Comparison of ENCODE assay signal across 11 cellular contexts in the genomic region with DNA sequence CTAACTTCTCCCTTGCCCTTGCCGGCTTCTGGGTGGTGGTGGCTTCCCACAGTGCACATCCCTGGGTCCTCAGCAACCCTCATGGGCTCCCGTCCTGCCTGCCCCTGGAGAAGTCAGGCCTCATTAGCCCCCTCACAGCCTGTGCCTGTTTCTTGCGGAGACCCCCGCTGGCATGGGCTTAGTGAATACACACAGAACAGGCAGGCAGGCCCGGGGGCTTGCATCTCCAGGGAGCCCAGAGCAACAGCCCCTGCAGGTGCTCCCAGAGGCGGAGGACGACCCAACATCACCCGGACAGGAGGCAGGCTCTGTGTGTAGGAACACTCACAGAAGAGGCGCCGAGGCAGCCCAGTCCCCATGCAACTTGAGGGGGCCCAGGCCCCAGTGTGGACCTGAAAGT. TPM values are rescaled to one million over a fixed set of nuclear protein-coding genes. Genes with fewer than 3 reads are reported as not detected.
DNase-seq lines count a peak whose midpoint lies in the region; ATAC-seq and TF ChIP-seq lines count a peak whose summit lies in the region.
"Had no signal": no experiment of that assay in that cellular context is flagged by ENCODE, and none has a peak within 500 bp of the region (broad histone marks: within the 10 kb centered on the region; RNA-seq: fewer than 3 reads in every experiment).

No MANE protein-coding gene starts in this region.

- TF ChIP-seq CTCF in DOHH2 (IDR thresholded peaks at IDR 0.05; ENCODE audit: low read depth, low read length, poor library complexity, severe bottlenecking) (no peak), chondrocyte (IDR thresholded peaks at IDR 0.05) (no peak), neural progenitor cell (IDR thresholded peaks at IDR 0.05) (no peak), upper lobe of left lung (IDR thresholded peaks at IDR 0.05) (no peak)

- H3K9me3 Mint-ChIP-seq in chondrocyte (ENCODE audit: low read depth) = peaks cover 2% of the 10 kb centered on the region
- H3K9me3 Mint-ChIP-seq in neural progenitor cell = peaks cover 5% of the 10 kb centered on the region
- no peaks in the 10 kb centered on the region for H3K9me3 Mint-ChIP-seq in stimulated activated memory B cell treated with anti-CD40 and anti-IgM and Interleukin-4, amounts not matched to agents 10 μg/mL and 1 μg/mL and 100 μg/mL, for 72 hours

- no peak for TF ChIP-seq POLR2A in upper lobe of left lung (IDR thresholded peaks at IDR 0.05)

- H3K27ac Mint-ChIP-seq in chondrocyte (ENCODE audit: unreplicated experiment) (no peak overlapping the region), neural progenitor cell (no peak overlapping the region)
- no peak overlapping the region for H3K27ac Mint-ChIP-seq in stimulated activated memory B cell treated with anti-CD40 and anti-IgM and Interleukin-4, amounts not matched to agents 10 μg/mL and 1 μg/mL and 100 μg/mL, for 72 hours
- H3K27ac Mint-ChIP-seq: CD4-positive, CD25-positive, alpha-beta regulatory T cell had no signal

- no peaks in the 10 kb centered on the region for H3K27me3 ChIP-seq in BLaER1
- H3K27me3 ChIP-seq in DOHH2 (ENCODE audit: control insufficient read depth, low read length) = no peaks in the 10 kb centered on the region
- peaks cover 57% of the 10 kb centered on the region for H3K27me3 ChIP-seq in neural progenitor cell
- no peaks in the 10 kb centered on the region for H3K27me3 ChIP-seq in upper lobe of left lung

- no peaks in the 10 kb centered on the region; the same call in 1 of the 2 replicates for H3K36me3 ChIP-seq in BLaER1
- H3K36me3 ChIP-seq in DOHH2 (ENCODE audit: control insufficient read depth, low read length) = peaks cover 2% of the 10 kb centered on the region; the same call in 1 of the 2 replicates
- H3K36me3 ChIP-seq in neural progenitor cell = no peaks in the 10 kb centered on the region
- no peaks in the 10 kb centered on the region for H3K36me3 ChIP-seq in upper lobe of left lung

- H4K20me1 ChIP-seq in BLaER1 (peaks cover 13% of the 10 kb centered on the region; the same call in 1 of the 2 replicates), DOHH2 (ENCODE audit: control insufficient read depth, insufficient read depth, low read depth, low read length) (no peaks in the 10 kb centered on the region), neural progenitor cell (ENCODE audit: low read depth) (no peaks in the 10 kb centered on the region)

- H3K27me3 Mint-ChIP-seq in chondrocyte (ENCODE audit: low read depth) = peaks cover 13% of the 10 kb centered on the region
- peaks cover 10% of the 10 kb centered on the region for H3K27me3 Mint-ChIP-seq in neural progenitor cell (ENCODE audit: insufficient read depth, low read depth)
- H3K27me3 Mint-ChIP-seq in stimulated activated memory B cell treated with anti-CD40 and anti-IgM and Interleukin-4, amounts not matched to agents 10 μg/mL and 1 μg/mL and 100 μg/mL, for 72 hours = no peaks in the 10 kb centered on the region

- H3K79me2 ChIP-seq in DOHH2 (ENCODE audit: control insufficient read depth, low read length) (no peaks in the 10 kb centered on the region), neural progenitor cell (ENCODE audit: low read depth) (no peaks in the 10 kb centered on the region)

- no peak for ATAC-seq in stimulated activated memory B cell treated with anti-CD40 and anti-IgM and Interleukin-4, amounts not matched to agents 10 μg/mL and 1 μg/mL and 100 μg/mL, for 72 hours
- no peak for ATAC-seq in upper lobe of left lung (ENCODE audit: low FRiP score in 2 of 2)
- ATAC-seq: HCT116 had no signal

- H3F3A ChIP-seq in DOHH2 (ENCODE audit: control insufficient read depth, insufficient read depth) = peaks cover 35% of the 10 kb centered on the region
- peaks cover 12% of the 10 kb centered on the region for H3F3A ChIP-seq in neural progenitor cell (ENCODE audit: low read depth)

- H3K4me3 ChIP-seq in BLaER1 (no peak overlapping the region), DOHH2 (ENCODE audit: low read length) (no peak overlapping the region), neural progenitor cell (no peak overlapping the region), upper lobe of left lung (no peak overlapping the region)
- H3K4me3 ChIP-seq: A549 had no signal

- H3K9me3 ChIP-seq in BLaER1 (0 out of 2 replicates have a peak, but pooled peaks cover 4% of the 10 kb centered on the region), DOHH2 (ENCODE audit: control insufficient read depth, insufficient read depth, low read length) (peaks cover 36% of the 10 kb centered on the region; the same call in 1 of the 2 replicates), neural progenitor cell (ENCODE audit: low read depth) (no peaks in the 10 kb centered on the region), upper lobe of left lung (peaks cover 0 to 7% (median 0%) of the 10 kb centered on the region in 4 donors)

- H3K9ac ChIP-seq in BLaER1 (no peak overlapping the region), neural progenitor cell (no peak overlapping the region)

- TF ChIP-seq EP300 in upper lobe of left lung (IDR thresholded peaks at IDR 0.05) = no peak

- H3K4me1 Mint-ChIP-seq in chondrocyte (ENCODE audit: low read depth) (no peaks in the 10 kb centered on the region), neural progenitor cell (peaks cover 14% of the 10 kb centered on the region)
- peaks cover 28% of the 10 kb centered on the region for H3K4me1 Mint-ChIP-seq in stimulated activated memory B cell treated with anti-CD40 and anti-IgM and Interleukin-4, amounts not matched to agents 10 μg/mL and 1 μg/mL and 100 μg/mL, for 72 hours

- WGBS in upper lobe of left lung, 2 donors = 84 to 88% methylated on average over 8 to 10 of the region's 10 CpGs

- H3K4me2 ChIP-seq in BLaER1 = peak overlapping the region; percentile 85
- peak overlapping the region; percentile 59 for H3K4me2 ChIP-seq in DOHH2 (ENCODE audit: low read length)
- peak overlapping the region; percentile 52 for H3K4me2 ChIP-seq in neural progenitor cell
- H3K4me2 ChIP-seq: A549 had no signal

- H3K36me3 Mint-ChIP-seq in chondrocyte (ENCODE audit: low read depth) (no peaks in the 10 kb centered on the region), neural progenitor cell (peaks cover 1% of the 10 kb centered on the region)
- H3K36me3 Mint-ChIP-seq in stimulated activated memory B cell treated with anti-CD40 and anti-IgM and Interleukin-4, amounts not matched to agents 10 μg/mL and 1 μg/mL and 100 μg/mL, for 72 hours = no peaks in the 10 kb centered on the region
- H3K36me3 Mint-ChIP-seq: CD4-positive, CD25-positive, alpha-beta regulatory T cell had no signal

- H3K27ac ChIP-seq in BLaER1 (no peak overlapping the region), DOHH2 (ENCODE audit: low read depth, low read length) (no peak overlapping the region; the same call in 1 of the 2 replicates), neural progenitor cell (no peak overlapping the region), upper lobe of left lung (no peak overlapping the region)
- H3K27ac ChIP-seq: A549, HL-60 had no signal

- H3K9me2 ChIP-seq in DOHH2 (replicated peaks; ENCODE audit: control insufficient read depth, low read length) = no peaks in the 10 kb centered on the region

- no peak overlapping the region for H3K4me3 Mint-ChIP-seq in chondrocyte (ENCODE audit: unreplicated experiment)
- H3K4me3 Mint-ChIP-seq in neural progenitor cell = no peak overlapping the region
- H3K4me3 Mint-ChIP-seq in stimulated activated memory B cell treated with anti-CD40 and anti-IgM and Interleukin-4, amounts not matched to agents 10 μg/mL and 1 μg/mL and 100 μg/mL, for 72 hours = no peak overlapping the region
- H3K4me3 Mint-ChIP-seq: CD4-positive, CD25-positive, alpha-beta regulatory T cell had no signal

- no peak overlapping the region for H2AFZ ChIP-seq in neural progenitor cell (replicated peaks)

- peaks cover 72% of the 10 kb centered on the region for H3K4me1 ChIP-seq in BLaER1
- peaks cover 64% of the 10 kb centered on the region for H3K4me1 ChIP-seq in DOHH2 (ENCODE audit: control insufficient read depth, low read length)
- H3K4me1 ChIP-seq in neural progenitor cell = peaks cover 14% of the 10 kb centered on the region
- H3K4me1 ChIP-seq in upper lobe of left lung = no peaks in the 10 kb centered on the region
- H3K4me1 ChIP-seq: A549 had no signal

- DNase-seq in chondrocyte (ENCODE audit: low spot score) = peak; percentile 91
- DNase-seq in neural progenitor cell (ENCODE audit: low spot score) = no peak
- no peak for DNase-seq in hippocampal formation (lab: John Stamatoyannopoulos, UW)
- no peak for DNase-seq in upper lobe of left lung
- DNase-seq: CD4-positive, CD25-positive, alpha-beta regulatory T cell had no signal

RNA-seq across cellular contexts. Expression of gene FBRSL1, which starts 25.1 kb away (rescaled TPM):
- total RNA-seq in chondrocyte (35.3 to 41.6 TPM (median 41.1 TPM) in 3 replicates), neural progenitor cell (ENCODE audit: low replicate concordance) (7.4 and 30.6 TPM in 2 replicates), upper lobe of left lung (10 to 100 TPM; 16.0 to 53.0 (median 44.1) TPM)
